Comparison of ENCODE assay signal across 1 cellular context in genomic region chr2:35783723-35784122, GRCh38.
TF ChIP-seq lines count a peak whose summit lies in the region.

No MANE protein-coding gene starts in this region.

TF ChIP-seq in H1, 55 proteins besides CTCF, POLR2A, EP300 and RAD21:
- TF ChIP-seq SIX5 (IDR thresholded peaks at IDR 0.05; ENCODE audit: low read depth, low read length) (no peak), SP2 (IDR thresholded peaks at IDR 0.05; ENCODE audit: low read length) (no peak), SP1 (IDR thresholded peaks at IDR 0.05; ENCODE audit: low read depth, low read length) (no peak), KDM5A (IDR thresholded peaks at IDR 0.05; ENCODE audit: low read length) (no peak), USF2 (IDR thresholded peaks at IDR 0.05; ENCODE audit: low read length) (no peak), GABPA (IDR thresholded peaks at IDR 0.05; ENCODE audit: borderline replicate concordance, insufficient read depth, low read length) (no peak), CHD2 (IDR thresholded peaks at IDR 0.05; ENCODE audit: low read length) (no peak)
